Comparison of ENCODE assay signal across 9 cellular contexts in genomic region chr17:43399839-43400328, GRCh38. TPM values are rescaled to one million over a fixed set of nuclear protein-coding genes. Genes with fewer than 3 reads are reported as not detected.
DNase-seq lines count a peak whose midpoint lies in the region; ATAC-seq and TF ChIP-seq lines count a peak whose summit lies in the region.
"Had no signal": no experiment of that assay in that cellular context is flagged by ENCODE, and none has a peak within 500 bp of the region (broad histone marks: within the 10 kb centered on the region; RNA-seq: fewer than 3 reads in every experiment).

No MANE protein-coding gene starts in this region.

- H3K27me3 Mint-ChIP-seq in activated naive CD4-positive, alpha-beta T cell treated with anti-CD3 and anti-CD28 coated beads, Interleukin-2, amount 10 ng/mL, durations not matched to agents 7 days and 5 days = no peaks in the 10 kb centered on the region

- no peak overlapping the region for H3K27ac Mint-ChIP-seq in activated naive CD4-positive, alpha-beta T cell treated with anti-CD3 and anti-CD28 coated beads, Interleukin-2, amount 10 ng/mL, durations not matched to agents 7 days and 5 days

- WGBS in mesodermal cell (ENCODE audit: insufficient coverage in 2 of 2), 2 experiments = 91 to 95% methylated on average over 27 of the region's 28 CpGs

- H3K4me1 ChIP-seq in colonic mucosa (no peaks in the 10 kb centered on the region), mesodermal cell (ENCODE audit: control insufficient read depth, insufficient read depth, low read length, poor library complexity, severe bottlenecking) (peaks cover 12% of the 10 kb centered on the region), upper lobe of right lung (peaks cover 19% of the 10 kb centered on the region)

- peaks cover 1% of the 10 kb centered on the region for H3K36me3 Mint-ChIP-seq in activated naive CD4-positive, alpha-beta T cell treated with anti-CD3 and anti-CD28 coated beads, Interleukin-2, amount 10 ng/mL, durations not matched to agents 7 days and 5 days

- no peak overlapping the region for H3K27ac ChIP-seq in colonic mucosa
- H3K27ac ChIP-seq in mesodermal cell (ENCODE audit: low read depth, low read length, severe bottlenecking) = no peak overlapping the region
- peak overlapping the region; percentile 85 for H3K27ac ChIP-seq in upper lobe of right lung

- no peaks in the 10 kb centered on the region for H3K9me3 Mint-ChIP-seq in activated naive CD4-positive, alpha-beta T cell treated with anti-CD3 and anti-CD28 coated beads, Interleukin-2, amount 10 ng/mL, durations not matched to agents 7 days and 5 days

- H3K9me3 ChIP-seq in colonic mucosa = no peaks in the 10 kb centered on the region
- H3K9me3 ChIP-seq in mesodermal cell (ENCODE audit: control insufficient read depth, low read length) = no peaks in the 10 kb centered on the region
- H3K9me3 ChIP-seq in upper lobe of right lung = no peaks in the 10 kb centered on the region

- H3K4me3 Mint-ChIP-seq in activated naive CD4-positive, alpha-beta T cell treated with anti-CD3 and anti-CD28 coated beads, Interleukin-2, amount 10 ng/mL, durations not matched to agents 7 days and 5 days = peak overlapping the region; percentile 91

- H3K36me3 ChIP-seq in colonic mucosa (no peaks in the 10 kb centered on the region), mesodermal cell (ENCODE audit: control insufficient read depth, insufficient read depth, low read length) (peaks cover 22% of the 10 kb centered on the region), upper lobe of right lung (no peaks in the 10 kb centered on the region)

- H3K27me3 ChIP-seq in colonic mucosa (no peaks in the 10 kb centered on the region), upper lobe of right lung (no peaks in the 10 kb centered on the region)

- peaks cover 55% of the 10 kb centered on the region for H3K4me1 Mint-ChIP-seq in activated naive CD4-positive, alpha-beta T cell treated with anti-CD3 and anti-CD28 coated beads, Interleukin-2, amount 10 ng/mL, durations not matched to agents 7 days and 5 days

- TF ChIP-seq CTCF in colonic mucosa (IDR thresholded peaks at IDR 0.05) (no peak), upper lobe of right lung (IDR thresholded peaks at IDR 0.05) (no peak)

- H3K9ac ChIP-seq in colonic mucosa (ENCODE audit: low read depth in 2 of 2, low read length in 2 of 2) = peak overlapping the region; percentile 26 to 35

- intact Hi-C loops in colonic mucosa (cut with DNase I) (no loop called here), upper lobe of right lung (cut with DNase I) (no loop called here)

- H3K4me3 ChIP-seq in colonic mucosa = peak overlapping the region; percentile 64
- peak overlapping the region; percentile 76 for H3K4me3 ChIP-seq in mesodermal cell (ENCODE audit: extremely low read depth, insufficient read depth, low read length, poor library complexity, severe bottlenecking)
- peak overlapping the region; percentile 73 for H3K4me3 ChIP-seq in upper lobe of right lung

- CTCF ChIA-PET in activated naive CD4-positive, alpha-beta T cell treated with anti-CD3 and anti-CD28 coated beads, Interleukin-2, amount 10 ng/mL, durations not matched to agents 7 days and 5 days (lab: Charles Lee) = no interaction called here

- DNase-seq in activated naive CD4-positive, alpha-beta T cell treated with anti-CD3 and anti-CD28 coated beads, Interleukin-2, amount 10 ng/mL, durations not matched to agents 7 days and 5 days = no peak
- no peak for DNase-seq in activated naive CD4-positive, alpha-beta T cell treated with Interleukin-2 at 50 U/mL for 16 hours
- DNase-seq in colonic mucosa (no peak), upper lobe of right lung (no peak), NCI-H2171 (lab: John Stamatoyannopoulos, UW) (no peak), AG08395 (ENCODE audit: low spot score) (no peak)
- DNase-seq: stimulated activated naive CD4-positive, alpha-beta T cell had no signal

- ATAC-seq in upper lobe of right lung (peak; percentile 8), HG03175 (IDR thresholded peaks at IDR 0.05; ENCODE audit: unreplicated experiment) (no peak)

RNA-seq across cellular contexts. Expression of gene ARL4D, which starts 1.1 kb away (rescaled TPM):
- total RNA-seq in colonic mucosa = 1 to 10 TPM; 2.0 to 5.7 TPM
- polyA plus RNA-seq in mesodermal cell (2013, experiment 1 of 2) = 36.6 TPM
- 32.4 TPM for polyA plus RNA-seq in mesodermal cell (2013, experiment 2 of 2)
- total RNA-seq in upper lobe of right lung = 18.5 TPM
